ENCODE assay signal across 18 cellular contexts in genomic region chr6:129795261-129795660, GRCh38.
DNase-seq lines count a peak whose midpoint lies in the region; ATAC-seq, FAIRE-seq and TF ChIP-seq lines count a peak whose summit lies in the region.
"Had no signal": no experiment of that assay in that cellular context is flagged by ENCODE, and none has a peak within 500 bp of the region (broad histone marks: within the 10 kb centered on the region; RNA-seq: fewer than 3 reads in every experiment).

No MANE protein-coding gene starts in this region.

- no peak for ATAC-seq in lower lobe of right lung
- ATAC-seq: activated CD4-positive, alpha-beta T cell treated with anti-CD3 and anti-CD28 coated beads for 36 hours; mucosa of descending colon had no signal

- H2AFZ ChIP-seq in endothelial cell of umbilical vein (ENCODE audit: low read depth, low read length), result no peak overlapping the region

- H3K4me1 ChIP-seq in endothelial cell of umbilical vein (ENCODE audit: control insufficient read depth, extremely low read depth, insufficient read depth, low read length), result no peaks in the 10 kb centered on the region
- H3K4me1 ChIP-seq in lower lobe of right lung, result no peaks in the 10 kb centered on the region

- H4K20me1 ChIP-seq in endothelial cell of umbilical vein (replicated peaks; ENCODE audit: control insufficient read depth, extremely low read depth, insufficient read depth, low read length), result no peaks in the 10 kb centered on the region
- H4K20me1 ChIP-seq: BLaER1 had no signal

- H3K9ac ChIP-seq in endothelial cell of umbilical vein (replicated peaks; ENCODE audit: extremely low read depth, insufficient read depth, low read length), result no peak overlapping the region
- H3K9ac ChIP-seq: BLaER1 had no signal

- H3K9me3 ChIP-seq in endothelial cell of umbilical vein (replicated peaks; ENCODE audit: control insufficient read depth, insufficient read depth, low read length) (no peaks in the 10 kb centered on the region), lower lobe of right lung (no peaks in the 10 kb centered on the region)
- H3K9me3 ChIP-seq: BLaER1, mucosa of descending colon had no signal

- H3K9me1 ChIP-seq in endothelial cell of umbilical vein (replicated peaks; ENCODE audit: control insufficient read depth, extremely low read depth, insufficient read depth, low read length), result no peaks in the 10 kb centered on the region

- BruUV-seq in endothelial cell of umbilical vein (replicated peaks; lab: Mats Ljungman, UMichigan), result no TSS peak

- no peaks in the 10 kb centered on the region for H3K79me2 ChIP-seq in endothelial cell of umbilical vein (ENCODE audit: control insufficient read depth, insufficient read depth, low read length)

- CTCF ChIA-PET in endothelial cell of umbilical vein (lab: Charles Lee), result interaction anchor here (0.7 to 2.5 kb wide), 3 partner anchors 20 to 296 kb away, joined by 3 to 8 read pairs (median 4); no protein-coding TSS in a partner anchor

- no peak for FAIRE-seq in H54 (lab: Jason Lieb, UNC)
- FAIRE-seq in endothelial cell of umbilical vein (lab: Jason Lieb, UNC), result peak; percentile 21
- FAIRE-seq: colon, GM19239 had no signal

- H3K4me2 ChIP-seq in endothelial cell of umbilical vein (ENCODE audit: insufficient read depth, low read length), result no peak overlapping the region
- H3K4me2 ChIP-seq: BLaER1 had no signal

- H3K36me3 ChIP-seq in endothelial cell of umbilical vein (ENCODE audit: control insufficient read depth in 2 of 2, extremely low read depth in 1 of 2, insufficient read depth in 2 of 2, low read length in 2 of 2) (no peaks in the 10 kb centered on the region), lower lobe of right lung (no peaks in the 10 kb centered on the region)
- H3K36me3 ChIP-seq: BLaER1 had no signal

- H3K27me3 ChIP-seq in endothelial cell of umbilical vein (ENCODE audit: control insufficient read depth in 2 of 2, insufficient read depth in 2 of 2, low read length in 2 of 2), result peaks cover 5 to 10% of the 10 kb centered on the region in 2 experiments
- no peaks in the 10 kb centered on the region for H3K27me3 ChIP-seq in lower lobe of right lung (ENCODE audit: low read depth)
- H3K27me3 ChIP-seq: BLaER1 had no signal

- TF ChIP-seq CTCF in endothelial cell of umbilical vein (IDR thresholded peaks at IDR 0.05; ENCODE audit: extremely low read depth in 1 of 2, insufficient read depth in 1 of 2, low read depth in 1 of 2, low read length in 2 of 2), result no peak
- TF ChIP-seq CTCF in lower lobe of right lung (IDR thresholded peaks at IDR 0.05), result no peak

- no peak for TF ChIP-seq POLR2A in H54 (IDR thresholded peaks at IDR 0.05; ENCODE audit: low read depth, low read length)
- no peak for TF ChIP-seq POLR2A in endothelial cell of umbilical vein (IDR thresholded peaks at IDR 0.05; ENCODE audit: low read depth, low read length)

- no peak overlapping the region for H3K27ac ChIP-seq in endothelial cell of umbilical vein (ENCODE audit: insufficient read depth, low read depth, low read length)
- H3K27ac ChIP-seq in lower lobe of right lung, result no peak overlapping the region
- H3K27ac ChIP-seq: BLaER1 had no signal

- peak; percentile 9 for DNase-seq in H54 (ENCODE audit: insufficient read length, low spot score)
- DNase-seq in LoVo (ENCODE audit: low spot score), result peak; percentile 9
- DNase-seq in endothelial cell of umbilical vein (ENCODE audit: low read depth, low spot score), result no peak
- DNase-seq in renal cortical epithelial cell (ENCODE audit: low read depth), result peak; percentile 89
- no peak for DNase-seq in lower lobe of right lung
- DNase-seq in activated CD4-positive, alpha-beta T cell treated with anti-CD3 and anti-CD28 coated beads for 1 hour, result no peak
- DNase-seq in AG08395 (ENCODE audit: low spot score), result no peak
- DNase-seq: activated CD4-positive, alpha-beta T cell treated with anti-CD3 and anti-CD28 coated beads for 36 hours; activated naive CD8-positive, alpha-beta T cell treated with anti-CD3 and anti-CD28 coated beads for 36 hours; endodermal cell; GOT3; MM.1S; mucosa of descending colon; NCI-H2227 treated with DMSO at 0.1 percent for 48 hours; NCI-H82 had no signal

- intact Hi-C loops in endothelial cell of umbilical vein (cut with micrococcal nuclease), result no loop called here
- intact Hi-C loops in lower lobe of right lung (cut with DNase I), result no loop called here

- H3K4me3 ChIP-seq in endothelial cell of umbilical vein (replicated peaks in 1 of 3; ENCODE audit: insufficient read depth in 1 of 3, low read depth in 1 of 3, low read length in 3 of 3), result no peak overlapping the region
- H3K4me3 ChIP-seq in lower lobe of right lung, result no peak overlapping the region
- H3K4me3 ChIP-seq: BLaER1, mucosa of descending colon had no signal

- dilution Hi-C loops in endothelial cell of umbilical vein (cut with MboI; ENCODE audit: extremely low pct_ligation_motif_present, low sequenced_read_pairs), result no loop called here

- POLR2A ChIA-PET in endothelial cell of umbilical vein (lab: Charles Lee), result no interaction called here

TF ChIP-seq in endothelial cell of umbilical vein, 7 proteins besides CTCF, POLR2A, EP300 and RAD21:
- TF ChIP-seq, protein P1, sequence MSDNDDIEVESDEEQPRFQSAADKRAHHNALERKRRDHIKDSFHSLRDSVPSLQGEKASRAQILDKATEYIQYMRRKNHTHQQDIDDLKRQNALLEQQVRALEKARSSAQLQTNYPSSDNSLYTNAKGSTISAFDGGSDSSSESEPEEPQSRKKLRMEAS (IDR thresholded peaks at IDR 0.05; ENCODE audit: insufficient read depth, insufficient read length), result no peak
- no peak for TF ChIP-seq POLR2AphosphoS5 (IDR thresholded peaks at IDR 0.05; ENCODE audit: insufficient read depth, low read depth, low read length)
- no peak for TF ChIP-seq GATA2 (IDR thresholded peaks at IDR 0.05; ENCODE audit: insufficient read depth, insufficient read length, low read depth, low read length)
- TF ChIP-seq FOS (IDR thresholded peaks at IDR 0.05; ENCODE audit: borderline replicate concordance, insufficient read depth, low read length), result no peak
- no peak for TF ChIP-seq EZH2 (IDR thresholded peaks at IDR 0.05; ENCODE audit: borderline replicate concordance, low read depth, low read length, severe bottlenecking)
- no peak for TF ChIP-seq MYC (IDR thresholded peaks at IDR 0.05; ENCODE audit: low read depth, low read length)
- no peak for TF ChIP-seq JUN (IDR thresholded peaks at IDR 0.05; ENCODE audit: borderline replicate concordance, insufficient read depth, insufficient read length, low read depth)

Comparison
In these comparisons a context has a peak if more than half of its experiments do, and no peak if none do; other contexts are left out.
1. DNase-seq: peak in H54 (single experiment), LoVo (single experiment) and renal cortical epithelial cell (single experiment); none in endothelial cell of umbilical vein (single experiment), lower lobe of right lung (single experiment), activated CD4-positive, alpha-beta T cell treated with anti-CD3 and anti-CD28 coated beads for 1 hour (single experiment) and AG08395 (single experiment).